In the genomic region with DNA sequence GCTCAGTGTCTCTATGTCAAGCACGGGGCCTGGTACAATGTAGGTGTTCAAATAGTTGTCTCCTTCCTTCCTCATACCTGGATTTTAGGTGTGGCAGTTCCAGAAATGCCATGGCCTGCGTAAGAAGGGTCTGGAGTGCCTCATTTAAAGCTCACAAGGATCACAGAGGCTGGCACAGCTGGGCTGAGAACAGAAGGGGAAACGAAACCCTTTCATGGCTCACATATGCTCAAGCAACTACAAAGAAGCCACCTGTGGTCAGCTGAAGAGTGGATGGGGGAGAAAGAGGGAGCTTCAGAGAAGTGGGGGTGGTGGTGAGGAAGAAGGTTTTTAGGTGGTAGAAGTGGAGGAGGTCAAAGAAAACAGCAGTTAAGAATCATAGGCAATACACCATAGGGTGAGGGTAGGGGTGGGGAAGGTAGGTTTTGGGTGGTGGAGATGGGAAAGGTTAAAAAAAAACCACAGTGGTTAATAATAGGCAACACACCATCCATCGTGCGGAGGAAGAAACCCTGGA, we compare ENCODE assay signal across 1 cellular context.
TF ChIP-seq lines count a peak whose summit lies in the region.

No MANE protein-coding gene starts in this region.

TF ChIP-seq in GM23338, 12 proteins besides CTCF, POLR2A, EP300 and RAD21 (continued from another document):
- TF ChIP-seq, protein P1, sequence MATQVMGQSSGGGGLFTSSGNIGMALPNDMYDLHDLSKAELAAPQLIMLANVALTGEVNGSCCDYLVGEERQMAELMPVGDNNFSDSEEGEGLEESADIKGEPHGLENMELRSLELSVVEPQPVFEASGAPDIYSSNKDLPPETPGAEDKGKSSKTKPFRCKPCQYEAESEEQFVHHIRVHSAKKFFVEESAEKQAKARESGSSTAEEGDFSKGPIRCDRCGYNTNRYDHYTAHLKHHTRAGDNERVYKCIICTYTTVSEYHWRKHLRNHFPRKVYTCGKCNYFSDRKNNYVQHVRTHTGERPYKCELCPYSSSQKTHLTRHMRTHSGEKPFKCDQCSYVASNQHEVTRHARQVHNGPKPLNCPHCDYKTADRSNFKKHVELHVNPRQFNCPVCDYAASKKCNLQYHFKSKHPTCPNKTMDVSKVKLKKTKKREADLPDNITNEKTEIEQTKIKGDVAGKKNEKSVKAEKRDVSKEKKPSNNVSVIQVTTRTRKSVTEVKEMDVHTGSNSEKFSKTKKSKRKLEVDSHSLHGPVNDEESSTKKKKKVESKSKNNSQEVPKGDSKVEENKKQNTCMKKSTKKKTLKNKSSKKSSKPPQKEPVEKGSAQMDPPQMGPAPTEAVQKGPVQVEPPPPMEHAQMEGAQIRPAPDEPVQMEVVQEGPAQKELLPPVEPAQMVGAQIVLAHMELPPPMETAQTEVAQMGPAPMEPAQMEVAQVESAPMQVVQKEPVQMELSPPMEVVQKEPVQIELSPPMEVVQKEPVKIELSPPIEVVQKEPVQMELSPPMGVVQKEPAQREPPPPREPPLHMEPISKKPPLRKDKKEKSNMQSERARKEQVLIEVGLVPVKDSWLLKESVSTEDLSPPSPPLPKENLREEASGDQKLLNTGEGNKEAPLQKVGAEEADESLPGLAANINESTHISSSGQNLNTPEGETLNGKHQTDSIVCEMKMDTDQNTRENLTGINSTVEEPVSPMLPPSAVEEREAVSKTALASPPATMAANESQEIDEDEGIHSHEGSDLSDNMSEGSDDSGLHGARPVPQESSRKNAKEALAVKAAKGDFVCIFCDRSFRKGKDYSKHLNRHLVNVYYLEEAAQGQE (IDR thresholded peaks at IDR 0.05; ENCODE audit: unreplicated experiment): no peak
- TF ChIP-seq CREB1 (CRISPR knock-in tag; IDR thresholded peaks at IDR 0.05; ENCODE audit: low read depth): no peak
